8 cellular contexts compared by ENCODE assay signal in genomic region chr6:41786451-41787218, GRCh38. TPM values are rescaled to one million over a fixed set of nuclear protein-coding genes. Genes with fewer than 3 reads are reported as not detected.
DNase-seq lines count a peak whose midpoint lies in the region; ATAC-seq and TF ChIP-seq lines count a peak whose summit lies in the region.

No MANE protein-coding gene starts in this region.

- peaks cover 0 to 2% (median 0%) of the 10 kb centered on the region in 8 donors for H3K9me3 Mint-ChIP-seq in CD4-positive, alpha-beta memory T cell

- peak overlapping the region; percentile 95 to 99 (median 98) for H3K4me3 Mint-ChIP-seq in CD4-positive, alpha-beta memory T cell

- peaks cover 23% of the 10 kb centered on the region for H3K36me3 ChIP-seq in CD4-positive, alpha-beta memory T cell (ENCODE audit: insufficient read depth, low read length)
- peaks cover 30% of the 10 kb centered on the region for H3K36me3 ChIP-seq in NT2/D1 (ENCODE audit: insufficient read depth, insufficient read length, low read length)

- H3K9ac ChIP-seq in NT2/D1 (ENCODE audit: insufficient read length, low read depth): peak overlapping the region; percentile 88

- H3K9me3 ChIP-seq in CD4-positive, alpha-beta memory T cell (ENCODE audit: control insufficient read depth in 1 of 2, low read length in 2 of 2): no peaks in the 10 kb centered on the region
- H3K9me3 ChIP-seq in NT2/D1 (ENCODE audit: insufficient read depth, low read length) (peaks cover 19% of the 10 kb centered on the region; the same call in 1 of the 2 replicates), mononuclear cell (ENCODE audit: low read depth, low read length) (no peaks in the 10 kb centered on the region)

- peaks cover 16% of the 10 kb centered on the region for H3K4me1 ChIP-seq in CD4-positive, alpha-beta memory T cell (ENCODE audit: insufficient read depth, low read length)
- H3K4me1 ChIP-seq in NT2/D1 (ENCODE audit: insufficient read depth, insufficient read length) (no peaks in the 10 kb centered on the region), mononuclear cell (ENCODE audit: insufficient read depth, low read length) (peaks cover 39% of the 10 kb centered on the region)

- DNase-seq in CD4-positive, alpha-beta memory T cell: peak; percentile 82 to 89 (median 84)
- DNase-seq in HL-60 (ENCODE audit: low read depth in 1 of 2, low spot score in 1 of 2): peak; percentile 65 to 79
- peak; percentile 43 for DNase-seq in NT2/D1 (ENCODE audit: low read depth, low spot score)
- DNase-seq in activated T-cell treated with anti-CD3 and anti-CD28 coated beads for 1 hour (ENCODE audit: low read depth): peak; percentile 85
- peak; percentile 89 for DNase-seq in epidermal melanocyte (ENCODE audit: insufficient read length, low spot score)
- DNase-seq in stimulated activated CD8-positive, alpha-beta memory T cell treated with anti-CD3 and anti-CD28 coated beads, Interleukin-2, amount 100 ng/mL, for 48 hours (ENCODE audit: low read depth in 2 of 2): peak; percentile 83 to 84

- POLR2A ChIA-PET in CD4-positive, alpha-beta memory T cell (lab: Charles Lee; ENCODE audit: partially characterized antibody): interaction anchor here (0.9 to 5.5 kb wide), 23 partner anchors 9 to 1843 kb away, joined by 3 to 126 read pairs (median 5); partner anchors contain the start of genes BYSL, CCND3, CNPY3 and MED20

- peak; percentile 52 for ATAC-seq in GM19438 (IDR thresholded peaks at IDR 0.05; ENCODE audit: low read depth, unreplicated experiment)

- H3K27me3 Mint-ChIP-seq in CD4-positive, alpha-beta memory T cell: peaks cover 0 to 3% of the 10 kb centered on the region in 2 donors

- CTCF ChIA-PET in CD4-positive, alpha-beta memory T cell (lab: Charles Lee; ENCODE audit: partially characterized antibody): interaction anchor here (0.5 to 9.8 kb wide), 26 partner anchors 9 to 1641 kb away, joined by 3 to 178 read pairs (median 4); partner anchors contain the start of genes ABCC10, BYSL, MED20 and TAF8

- peak overlapping the region; percentile 84 to 100 for H3K4me3 ChIP-seq in CD4-positive, alpha-beta memory T cell (ENCODE audit: low read length in 2 of 2)
- H3K4me3 ChIP-seq in HL-60 (replicated peaks; ENCODE audit: insufficient read depth, low read length) (peak overlapping the region; percentile 53), NT2/D1 (ENCODE audit: insufficient read length, low read depth) (peak overlapping the region; percentile 96), mononuclear cell (ENCODE audit: low read length) (peak overlapping the region; percentile 85)

- H3K36me3 Mint-ChIP-seq in CD4-positive, alpha-beta memory T cell: peaks cover 17 to 32% of the 10 kb centered on the region in 2 donors

- TF ChIP-seq CTCF in HL-60 (IDR thresholded peaks at IDR 0.05; ENCODE audit: insufficient read depth, low read length): peak; percentile 26

- peak overlapping the region; percentile 92 to 98 (median 98) for H3K27ac Mint-ChIP-seq in CD4-positive, alpha-beta memory T cell

- intact Hi-C loops in CD4-positive, alpha-beta memory T cell (cut with micrococcal nuclease): loop anchor here (1.0 to 10.0 kb wide), 12 partner anchors 7 to 1843 kb away; partner anchors contain the start of genes BYSL, CCND3, FRS3 and GTPBP2

- H3K27ac ChIP-seq in CD4-positive, alpha-beta memory T cell (ENCODE audit: low read depth, low read length): peak overlapping the region; percentile 90
- peak overlapping the region; percentile 85 for H3K27ac ChIP-seq in HL-60 (replicated peaks)

- H3K4me1 Mint-ChIP-seq in CD4-positive, alpha-beta memory T cell: peaks cover 7 to 29% (median 12%) of the 10 kb centered on the region in 4 donors

- H3K27me3 ChIP-seq in CD4-positive, alpha-beta memory T cell (ENCODE audit: insufficient read depth, low read length): no peaks in the 10 kb centered on the region
- H3K27me3 ChIP-seq in HL-60 (ENCODE audit: insufficient read depth, poor library complexity, severe bottlenecking) (no peaks in the 10 kb centered on the region), NT2/D1 (ENCODE audit: insufficient read depth, insufficient read length) (peaks cover 13% of the 10 kb centered on the region), mononuclear cell (ENCODE audit: insufficient read depth, low read length) (no peaks in the 10 kb centered on the region)

RNA-seq across cellular contexts. Expression of gene TOMM6, which starts 0.9 kb away (rescaled TPM):
- total RNA-seq in CD4-positive, alpha-beta memory T cell: 100 to 1,000 TPM; 118 to 126 TPM
- 100 to 1,000 TPM; 301 to 353 TPM for polyA plus RNA-seq in CD4-positive, alpha-beta memory T cell
- 56.3 TPM for total RNA-seq in mononuclear cell

RNA-seq across cellular contexts. Expression of gene PRICKLE4, which starts 6.1 kb away (rescaled TPM):
- total RNA-seq in CD4-positive, alpha-beta memory T cell: not detected
- polyA plus RNA-seq in CD4-positive, alpha-beta memory T cell: not detected
- total RNA-seq in mononuclear cell: 0.31 TPM

RNA-seq across cellular contexts. Expression of gene FRS3, which starts 6.9 kb away (rescaled TPM):
- 1 to 10 TPM; 8.9 to 10.0 TPM for total RNA-seq in CD4-positive, alpha-beta memory T cell
- polyA plus RNA-seq in CD4-positive, alpha-beta memory T cell: 1 to 10 TPM; 2.2 to 2.8 TPM
- total RNA-seq in mononuclear cell: 2.1 TPM

RNA-seq across cellular contexts. Expression of gene PGC, which starts 39.4 kb away (rescaled TPM):
- not detected for total RNA-seq in CD4-positive, alpha-beta memory T cell
- not detected for polyA plus RNA-seq in CD4-positive, alpha-beta memory T cell
- total RNA-seq in mononuclear cell: 0.10 TPM

RNA-seq across cellular contexts. Expression of gene TFEB, which starts 51.2 kb away (rescaled TPM):
- 10 to 100 TPM; 12.2 to 15.7 TPM for total RNA-seq in CD4-positive, alpha-beta memory T cell
- 10 to 100 TPM in 1 of 2 donors, 1 to 10 TPM in 1; 8.2 to 17.6 TPM for polyA plus RNA-seq in CD4-positive, alpha-beta memory T cell
- total RNA-seq in mononuclear cell: 18.1 TPM

Comparison
In these comparisons a context has a peak if more than half of its experiments do, and no peak if none do; other contexts are left out.
1. Peak in every context shown above with its lines: DNase-seq, ATAC-seq, H3K4me3 ChIP-seq and H3K27ac ChIP-seq.